ENCODE assay signal across 1 cellular context in the genomic region with DNA sequence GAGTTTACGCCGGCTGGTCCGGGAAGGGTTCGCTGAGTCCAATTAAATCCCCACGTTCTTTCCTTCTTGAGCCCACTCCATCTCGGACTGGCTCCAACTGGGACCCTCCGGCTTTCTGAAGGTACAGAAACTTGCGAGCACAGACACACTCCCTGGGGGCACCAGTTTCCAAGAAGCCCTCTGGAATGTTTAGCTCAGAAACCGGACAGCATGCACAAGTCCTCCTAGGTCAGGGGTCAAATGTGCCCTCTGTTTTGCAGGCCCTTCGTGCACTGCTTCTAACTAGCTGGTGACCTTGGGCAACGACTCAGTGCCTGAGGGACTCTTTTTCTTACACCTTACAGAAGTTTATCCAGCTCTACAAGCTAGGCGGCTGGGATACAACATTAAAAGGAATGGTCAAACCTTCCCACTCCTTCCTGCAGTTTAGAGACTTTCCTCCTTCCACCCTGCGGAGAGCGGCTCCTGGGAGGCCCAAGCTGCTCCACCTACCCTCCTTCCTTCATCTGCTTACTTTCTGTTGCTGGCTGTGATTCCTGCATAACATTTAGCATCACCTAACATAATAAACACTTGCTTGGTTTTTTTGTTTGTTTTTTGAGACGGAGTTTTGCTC.
TF ChIP-seq lines count a peak whose summit lies in the region.

No MANE protein-coding gene starts in this region.

TF ChIP-seq in SK-N-SH, 30 proteins besides CTCF, POLR2A, EP300 and RAD21:
- TF ChIP-seq, protein P1, sequence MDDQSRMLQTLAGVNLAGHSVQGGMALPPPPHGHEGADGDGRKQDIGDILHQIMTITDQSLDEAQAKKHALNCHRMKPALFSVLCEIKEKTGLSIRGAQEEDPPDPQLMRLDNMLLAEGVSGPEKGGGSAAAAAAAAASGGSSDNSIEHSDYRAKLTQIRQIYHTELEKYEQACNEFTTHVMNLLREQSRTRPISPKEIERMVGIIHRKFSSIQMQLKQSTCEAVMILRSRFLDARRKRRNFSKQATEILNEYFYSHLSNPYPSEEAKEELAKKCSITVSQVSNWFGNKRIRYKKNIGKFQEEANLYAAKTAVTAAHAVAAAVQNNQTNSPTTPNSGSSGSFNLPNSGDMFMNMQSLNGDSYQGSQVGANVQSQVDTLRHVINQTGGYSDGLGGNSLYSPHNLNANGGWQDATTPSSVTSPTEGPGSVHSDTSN (IDR thresholded peaks at IDR 0.05): no peak
- no peak for TF ChIP-seq ELF1 (IDR thresholded peaks at IDR 0.05)
- no peak for TF ChIP-seq RCOR1 (IDR thresholded peaks at IDR 0.05; ENCODE audit: low read length)
- TF ChIP-seq, protein P2, sequence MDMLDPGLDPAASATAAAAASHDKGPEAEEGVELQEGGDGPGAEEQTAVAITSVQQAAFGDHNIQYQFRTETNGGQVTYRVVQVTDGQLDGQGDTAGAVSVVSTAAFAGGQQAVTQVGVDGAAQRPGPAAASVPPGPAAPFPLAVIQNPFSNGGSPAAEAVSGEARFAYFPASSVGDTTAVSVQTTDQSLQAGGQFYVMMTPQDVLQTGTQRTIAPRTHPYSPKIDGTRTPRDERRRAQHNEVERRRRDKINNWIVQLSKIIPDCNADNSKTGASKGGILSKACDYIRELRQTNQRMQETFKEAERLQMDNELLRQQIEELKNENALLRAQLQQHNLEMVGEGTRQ (IDR thresholded peaks at IDR 0.05; ENCODE audit: borderline replicate concordance, low read depth, low read length): no peak
- no peak for TF ChIP-seq MEF2A (IDR thresholded peaks at IDR 0.05; ENCODE audit: borderline replicate concordance, low read depth)
- TF ChIP-seq NFIC (IDR thresholded peaks at IDR 0.05; ENCODE audit: borderline replicate concordance): no peak
- TF ChIP-seq, protein P3, sequence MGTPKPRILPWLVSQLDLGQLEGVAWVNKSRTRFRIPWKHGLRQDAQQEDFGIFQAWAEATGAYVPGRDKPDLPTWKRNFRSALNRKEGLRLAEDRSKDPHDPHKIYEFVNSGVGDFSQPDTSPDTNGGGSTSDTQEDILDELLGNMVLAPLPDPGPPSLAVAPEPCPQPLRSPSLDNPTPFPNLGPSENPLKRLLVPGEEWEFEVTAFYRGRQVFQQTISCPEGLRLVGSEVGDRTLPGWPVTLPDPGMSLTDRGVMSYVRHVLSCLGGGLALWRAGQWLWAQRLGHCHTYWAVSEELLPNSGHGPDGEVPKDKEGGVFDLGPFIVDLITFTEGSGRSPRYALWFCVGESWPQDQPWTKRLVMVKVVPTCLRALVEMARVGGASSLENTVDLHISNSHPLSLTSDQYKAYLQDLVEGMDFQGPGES (IDR thresholded peaks at IDR 0.05; ENCODE audit: low read depth, low read length): no peak
- TF ChIP-seq FOSL2 (IDR thresholded peaks at IDR 0.05; ENCODE audit: borderline replicate concordance, low read depth): no peak
- TF ChIP-seq TEAD4 (IDR thresholded peaks at IDR 0.05; ENCODE audit: borderline replicate concordance, insufficient read depth): no peak
- TF ChIP-seq, protein P4, sequence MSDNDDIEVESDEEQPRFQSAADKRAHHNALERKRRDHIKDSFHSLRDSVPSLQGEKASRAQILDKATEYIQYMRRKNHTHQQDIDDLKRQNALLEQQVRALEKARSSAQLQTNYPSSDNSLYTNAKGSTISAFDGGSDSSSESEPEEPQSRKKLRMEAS (IDR thresholded peaks at IDR 0.05; ENCODE audit: low read depth): no peak
- TF ChIP-seq SIN3A (IDR thresholded peaks at IDR 0.05; ENCODE audit: borderline replicate concordance, low read depth, low read length): no peak
- TF ChIP-seq EZH2phosphoT487 (IDR thresholded peaks at IDR 0.05; ENCODE audit: borderline replicate concordance, low read depth): no peak
- no peak for TF ChIP-seq RFX5 (IDR thresholded peaks at IDR 0.05; ENCODE audit: low read length)
- TF ChIP-seq CHD2 (IDR thresholded peaks at IDR 0.05; ENCODE audit: low read length, partially characterized antibody): no peak
- TF ChIP-seq MXI1 (IDR thresholded peaks at IDR 0.05; ENCODE audit: low read depth, low read length): no peak
